Comparison of ENCODE assay signal across 8 cellular contexts in genomic region chr10:25017247-25017590, GRCh38. TPM values are rescaled to one million over a fixed set of nuclear protein-coding genes. Genes with fewer than 3 reads are reported as not detected.
A peak's percentile ranks its signal among the peaks of the same experiment; 100 is the strongest.
DNase-seq lines count a peak whose midpoint lies in the region; ATAC-seq and TF ChIP-seq lines count a peak whose summit lies in the region.

No MANE protein-coding gene starts in this region.

- H3K27me3 ChIP-seq in colonic mucosa (no peaks in the 10 kb centered on the region), thoracic aorta (replicated peaks; ENCODE audit: insufficient read depth) (no peaks in the 10 kb centered on the region)

- peak overlapping the region; percentile 77 for H3K9ac ChIP-seq in SK-N-MC (ENCODE audit: insufficient read length)
- peak overlapping the region; percentile 60 to 90 for H3K9ac ChIP-seq in colonic mucosa (ENCODE audit: low read depth in 2 of 2, low read length in 2 of 2)

- peak overlapping the region; percentile 82 for H3K4me3 ChIP-seq in SK-N-MC
- H3K4me3 ChIP-seq in colonic mucosa = peak overlapping the region; percentile 49
- H3K4me3 ChIP-seq in thoracic aorta = peak overlapping the region; percentile 82

- peak; percentile 26 for DNase-seq in activated naive CD4-positive, alpha-beta T cell treated with Interleukin-2 at 50 U/mL for 16 hours
- no peak for DNase-seq in activated naive CD4-positive, alpha-beta T cell (lab: John Stamatoyannopoulos, UW)
- DNase-seq in SK-N-MC (ENCODE audit: low read depth, low spot score) (no peak), colonic mucosa (peak; percentile 43), middle frontal gyrus (ENCODE audit: extremely low spot score, low spot score) (peak; percentile 22), thoracic aorta (ENCODE audit: low spot score) (no peak), SIG-M5 treated with dmso at 0.1 percent for 504 hours (lab: John Stamatoyannopoulos, UW; ENCODE audit: unreplicated experiment) (no peak)

- H3K27ac ChIP-seq in SK-N-MC (peak overlapping the region; percentile 71), colonic mucosa (peak overlapping the region; percentile 88), thoracic aorta (peak overlapping the region; percentile 86 to 91)

- peaks cover 2% of the 10 kb centered on the region for H3K4me1 ChIP-seq in colonic mucosa
- peaks cover 0 to 21% of the 10 kb centered on the region in 2 donors for H3K4me1 ChIP-seq in thoracic aorta (ENCODE audit: control insufficient read depth in 1 of 2, low read depth in 2 of 2)

- no peak for TF ChIP-seq CTCF in colonic mucosa (IDR thresholded peaks at IDR 0.05)
- no peak for TF ChIP-seq CTCF in thoracic aorta (IDR thresholded peaks at IDR 0.05)

- intact Hi-C loops in colonic mucosa (cut with DNase I) = no loop called here

- H3K36me3 ChIP-seq in SK-N-MC (ENCODE audit: insufficient read depth, low read length) (no peaks in the 10 kb centered on the region), colonic mucosa (no peaks in the 10 kb centered on the region), thoracic aorta (no peaks in the 10 kb centered on the region)

- no peaks in the 10 kb centered on the region for H3K9me3 ChIP-seq in SK-N-MC (ENCODE audit: low read depth, low read length)
- H3K9me3 ChIP-seq in colonic mucosa = no peaks in the 10 kb centered on the region
- H3K9me3 ChIP-seq in thoracic aorta = no peaks in the 10 kb centered on the region

- ATAC-seq in HG03108 (IDR thresholded peaks at IDR 0.05; ENCODE audit: unreplicated experiment) = peak; percentile 1
- no peak for ATAC-seq in thoracic aorta (ENCODE audit: insufficient number of reproducible peaks, low FRiP score, low read depth)

RNA-seq across cellular contexts. Expression of gene THNSL1, which starts 0.8 kb away (rescaled TPM):
- total RNA-seq in colonic mucosa (1 to 10 TPM; 2.3 to 4.5 TPM), thoracic aorta (1 to 10 TPM in 1 of 2 donors, under 1 TPM in 1; 0.54 to 1.3 TPM)

RNA-seq across cellular contexts. Expression of gene ENKUR, which starts 1.3 kb away (rescaled TPM):
- total RNA-seq in colonic mucosa = under 1 TPM; 0.20 to 0.48 TPM
- 1 to 10 TPM in 1 of 2 donors, not detected in 1; 1.1 TPM for total RNA-seq in thoracic aorta

Comparison
In these comparisons a context has a peak if more than half of its experiments do, and no peak if none do; other contexts are left out.
1. DNase-seq: peak in activated naive CD4-positive, alpha-beta T cell treated with Interleukin-2 at 50 U/mL for 16 hours (single experiment), colonic mucosa (single experiment) and middle frontal gyrus (single experiment); none in activated naive CD4-positive, alpha-beta T cell (0 of 4), SK-N-MC (single experiment), thoracic aorta (single experiment) and SIG-M5 treated with dmso at 0.1 percent for 504 hours (single experiment).
2. Peak in every context shown above with its lines, with median percentiles within 50 percentile points of each other: H3K27ac ChIP-seq and H3K4me3 ChIP-seq.